ENCODE assay signal across 11 cellular contexts in the genomic region with DNA sequence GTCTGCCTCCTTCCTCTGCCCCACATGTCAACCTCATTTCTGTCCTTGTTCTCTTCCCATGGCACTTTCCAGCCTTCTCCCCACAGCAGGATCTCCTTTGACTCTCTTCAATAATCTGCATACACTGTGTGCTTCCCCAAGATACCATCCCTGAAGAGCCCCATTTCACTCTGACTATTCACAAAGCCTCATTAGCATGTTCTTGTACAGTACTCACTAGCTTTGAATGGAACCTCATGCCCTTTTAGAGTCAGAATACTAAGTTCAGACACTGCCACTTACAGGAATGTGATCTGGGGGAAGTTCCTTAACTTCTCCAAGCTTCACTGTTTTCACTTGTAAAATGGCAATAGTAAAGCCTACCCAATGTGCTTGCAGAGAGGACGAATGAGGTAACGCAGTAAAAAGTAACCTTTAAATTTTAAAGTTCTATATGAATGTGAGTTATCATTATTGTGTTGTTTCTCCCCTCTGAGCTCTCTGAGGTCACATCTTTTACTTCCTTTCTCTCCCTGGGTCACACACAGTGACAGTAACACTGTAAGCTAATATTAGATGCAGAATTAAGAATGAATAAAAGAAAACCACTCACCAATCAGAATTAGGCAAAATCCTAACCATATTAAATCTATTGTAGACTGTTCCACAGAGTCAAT.
DNase-seq lines count a peak whose midpoint lies in the region; ATAC-seq, FAIRE-seq and TF ChIP-seq lines count a peak whose summit lies in the region.
"Had no signal": no experiment of that assay in that cellular context is flagged by ENCODE, and none has a peak within 500 bp of the region (broad histone marks: within the 10 kb centered on the region; RNA-seq: fewer than 3 reads in every experiment).

No MANE protein-coding gene starts in this region.

- no peak overlapping the region for H3K4me3 Mint-ChIP-seq in type B pancreatic cell

- no TSS peak for BruUV-seq in GM12878 (replicated peaks; lab: Mats Ljungman, UMichigan)

- no peak overlapping the region for H2AFZ ChIP-seq in GM12878 (ENCODE audit: control insufficient read depth, low read depth, low read length)

- H3K4me1 Mint-ChIP-seq in type B pancreatic cell (ENCODE audit: unreplicated experiment): peaks cover under 1% of the 10 kb centered on the region

- intact Hi-C loops in GM12878 (cut with micrococcal nuclease; ENCODE audit: unreplicated experiment): loop anchor here (5.0 kb wide), 1 partner anchor 100 kb away; no protein-coding TSS in a partner anchor

- H3K27me3 Mint-ChIP-seq in type B pancreatic cell: peaks cover 6% of the 10 kb centered on the region

- no peak overlapping the region for H3K27ac Mint-ChIP-seq in type B pancreatic cell

- H3K9me3 Mint-ChIP-seq in type B pancreatic cell: peaks cover 2% of the 10 kb centered on the region

- H3K4me1 ChIP-seq in A549 (peaks cover 26% of the 10 kb centered on the region), GM12878 (ENCODE audit: control insufficient read depth, insufficient read depth, low read length) (peaks cover 4% of the 10 kb centered on the region; the same call in 1 of the 2 replicates)

- H3K9me3 ChIP-seq in A549 (no peaks in the 10 kb centered on the region), GM12878 (replicated peaks; ENCODE audit: control insufficient read depth, insufficient read depth, low read length) (no peaks in the 10 kb centered on the region)
- H3K9me3 ChIP-seq: esophagus squamous epithelium had no signal

- in situ Hi-C loops in GM12878 (cut with MboI): no loop called here

- H3K27ac ChIP-seq in A549: peak overlapping the region; percentile 17 to 60; a peak in 3 of 6 replicates
- H3K27ac ChIP-seq in GM12878 (ENCODE audit: control insufficient read depth, insufficient read depth): no peak overlapping the region
- H3K27ac ChIP-seq: esophagus squamous epithelium had no signal

- H3K36me3 Mint-ChIP-seq in type B pancreatic cell: no peaks in the 10 kb centered on the region

- no peak overlapping the region for H3K9ac ChIP-seq in GM12878 (ENCODE audit: control insufficient read depth, insufficient read depth, low read length)

- TF ChIP-seq CTCF in A549 (IDR thresholded peaks at IDR 0.05) (no peak), GM12878 (IDR thresholded peaks at IDR 0.05 in 2 of 3, conservative IDR thresholded peaks at IDR 0.05 in 1 of 3; ENCODE audit: control insufficient read depth in 2 of 3, extremely low read depth in 1 of 3, insufficient read depth in 1 of 3, low read depth in 3 of 3, low read length in 3 of 3) (no peak), type B pancreatic cell (conservative IDR thresholded peaks at IDR 0.05) (no peak)

- TF ChIP-seq POLR2A in A549 (IDR thresholded peaks at IDR 0.05; ENCODE audit: low read length) (no peak), GM12878 (IDR thresholded peaks at IDR 0.05; ENCODE audit: low read depth, low read length) (no peak)

- ATAC-seq in A549 (no peak), GM18868 (IDR thresholded peaks at IDR 0.05; ENCODE audit: unreplicated experiment) (peak; percentile 51), HG03175 (IDR thresholded peaks at IDR 0.05; ENCODE audit: unreplicated experiment) (peak; percentile 39), GM12878 (peak; percentile 67)

- RAD21 ChIA-PET in GM12878 (lab: Charles Lee; ENCODE audit: unreplicated experiment): interaction anchor here (0.5 to 0.7 kb wide), 2 partner anchors 10 to 121 kb away, joined by 3 read pairs; no protein-coding TSS in a partner anchor

- FAIRE-seq in A549 (lab: Jason Lieb, UNC) (no peak), GM12878 (lab: Jason Lieb, UNC) (peak; percentile 52), frontal cortex (lab: Jason Lieb, UNC) (no peak)

- CTCF ChIA-PET in A549 (lab: Yijun Ruan, JAX) (interaction anchor here (0.9 to 2.7 kb wide), 5 partner anchors 66 to 103 kb away, joined by 3 to 10 read pairs (median 4); no protein-coding TSS in a partner anchor), GM12878 (lab: Yijun Ruan, JAX) (no interaction called here)

- H3K4me3 ChIP-seq in A549: no peak overlapping the region
- 0 out of 2 replicates have a peak overlapping the region, but pooled peaks have one; percentile 15 for H3K4me3 ChIP-seq in GM12878
- H3K4me3 ChIP-seq in H7 (ENCODE audit: insufficient read depth, low read depth, low read length): no peak overlapping the region
- H3K4me3 ChIP-seq: esophagus squamous epithelium had no signal

- no peaks in the 10 kb centered on the region for H3K27me3 ChIP-seq in GM12878 (replicated peaks in 1 of 2; ENCODE audit: control insufficient read depth in 2 of 2, insufficient read depth in 2 of 2, low read length in 1 of 2)
- no peaks in the 10 kb centered on the region for H3K27me3 ChIP-seq in H7 (ENCODE audit: control insufficient read depth, insufficient read depth, low read length)

- POLR2A ChIA-PET in A549 (lab: Yijun Ruan, JAX) (no interaction called here), GM12878 (lab: Charles Lee) (no interaction called here)

- H4K20me1 ChIP-seq in GM12878 (ENCODE audit: control insufficient read depth, insufficient read depth): no peaks in the 10 kb centered on the region

- SMC1A ChIA-PET in GM12878 (lab: Charles Lee; ENCODE audit: uncharacterized antibody, unreplicated experiment): no interaction called here

- no peak for DNase-seq in A549 (ENCODE audit: low read depth in 1 of 2, low spot score in 1 of 2)
- DNase-seq in GM12878 (ENCODE audit: low read depth, low spot score): no peak
- DNase-seq in frontal cortex (ENCODE audit: low spot score in 2 of 2): no peak
- no peak for DNase-seq in H7
- DNase-seq in type B pancreatic cell (ENCODE audit: extremely low spot score, unreplicated experiment): no peak
- DNase-seq in NCI-H2171 treated with DMSO at 0.1 percent for 48 hours (lab: John Stamatoyannopoulos, UW): no peak
- DNase-seq: esophagus squamous epithelium, NCI-H774, right cardiac atrium had no signal

- 81% methylated on average over 2 of the region's 2 CpGs for WGBS in A549 (ENCODE audit: missing lambda C conversion rate)
- WGBS in GM12878 (ENCODE audit: insufficient coverage, insufficient replicate concordance, low lambda C conversion rate, missing lambda C conversion rate): 2% methylated on average over 2 of the region's 2 CpGs

- no peaks in the 10 kb centered on the region for H3K36me3 ChIP-seq in GM12878 (ENCODE audit: control insufficient read depth in 2 of 2, insufficient read depth in 2 of 2, low read length in 1 of 2)
- no peaks in the 10 kb centered on the region for H3K36me3 ChIP-seq in H7 (replicated peaks; ENCODE audit: control insufficient read depth, insufficient read depth, low read length)
- H3K36me3 ChIP-seq: esophagus squamous epithelium had no signal

- H3K4me2 ChIP-seq in A549 (peak overlapping the region; percentile 34; the same call in 2 of the 3 replicates), GM12878 (ENCODE audit: control insufficient read depth, insufficient read depth) (no peak overlapping the region)

- TF ChIP-seq EP300 in A549 (IDR thresholded peaks at IDR 0.05): no peak
- TF ChIP-seq EP300 in GM12878 (IDR thresholded peaks at IDR 0.05; ENCODE audit: borderline replicate concordance in 1 of 2, control insufficient read depth in 1 of 2, low read depth in 2 of 2, low read length in 2 of 2): no peak

- no peak for TF ChIP-seq RAD21 in A549 (conservative IDR thresholded peaks at IDR 0.05 in 1 of 2, IDR thresholded peaks at IDR 0.05 in 1 of 2)
- TF ChIP-seq RAD21 in GM12878 (IDR thresholded peaks at IDR 0.05; ENCODE audit: insufficient read depth, low read depth, low read length): no peak

- no peaks in the 10 kb centered on the region for H3K79me2 ChIP-seq in GM12878 (ENCODE audit: control insufficient read depth, insufficient read depth, low read length)

TF ChIP-seq in A549, 52 proteins besides CTCF, POLR2A, EP300 and RAD21 (continues in another document):
- TF ChIP-seq SMC3 (IDR thresholded peaks at IDR 0.05): no peak
- no peak for TF ChIP-seq CBX2 (IDR thresholded peaks at IDR 0.05; ENCODE audit: borderline replicate concordance, low read depth)
- no peak for TF ChIP-seq POLR2AphosphoS2 (conservative IDR thresholded peaks at IDR 0.05; ENCODE audit: low read length)
- no peak for TF ChIP-seq ZFP36 (IDR thresholded peaks at IDR 0.05; ENCODE audit: borderline replicate concordance, partially characterized antibody)
- no peak for TF ChIP-seq EHMT2 (IDR thresholded peaks at IDR 0.05; ENCODE audit: low read depth)
- TF ChIP-seq CBX8 (IDR thresholded peaks at IDR 0.05): no peak
- no peak for TF ChIP-seq HEYL (CRISPR knock-in tag; IDR thresholded peaks at IDR 0.05)
- TF ChIP-seq PHF8 (IDR thresholded peaks at IDR 0.05; ENCODE audit: borderline replicate concordance, low read depth): no peak
- TF ChIP-seq JUNB (IDR thresholded peaks at IDR 0.05): no peak
- TF ChIP-seq, protein P1, sequence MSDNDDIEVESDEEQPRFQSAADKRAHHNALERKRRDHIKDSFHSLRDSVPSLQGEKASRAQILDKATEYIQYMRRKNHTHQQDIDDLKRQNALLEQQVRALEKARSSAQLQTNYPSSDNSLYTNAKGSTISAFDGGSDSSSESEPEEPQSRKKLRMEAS (IDR thresholded peaks at IDR 0.05): no peak
- TF ChIP-seq TFCP2L1 (CRISPR knock-in tag; IDR thresholded peaks at IDR 0.05): no peak
- no peak for TF ChIP-seq CEBPB (IDR thresholded peaks at IDR 0.05)
- no peak for TF ChIP-seq CHD4 (IDR thresholded peaks at IDR 0.05; ENCODE audit: borderline replicate concordance)

TF ChIP-seq in GM12878, 131 proteins besides CTCF, POLR2A, EP300 and RAD21:
- TF ChIP-seq YY1 (IDR thresholded peaks at IDR 0.05; ENCODE audit: low read depth, low read length): no peak
- TF ChIP-seq DPF2 (IDR thresholded peaks at IDR 0.05): no peak
- TF ChIP-seq SRF (IDR thresholded peaks at IDR 0.05; ENCODE audit: low read depth in 2 of 2, low read length in 2 of 2): no peak
- no peak for TF ChIP-seq ZNF24 (IDR thresholded peaks at IDR 0.05)
- TF ChIP-seq BACH1 (IDR thresholded peaks at IDR 0.05; ENCODE audit: borderline replicate concordance): no peak
- TF ChIP-seq, protein P2, sequence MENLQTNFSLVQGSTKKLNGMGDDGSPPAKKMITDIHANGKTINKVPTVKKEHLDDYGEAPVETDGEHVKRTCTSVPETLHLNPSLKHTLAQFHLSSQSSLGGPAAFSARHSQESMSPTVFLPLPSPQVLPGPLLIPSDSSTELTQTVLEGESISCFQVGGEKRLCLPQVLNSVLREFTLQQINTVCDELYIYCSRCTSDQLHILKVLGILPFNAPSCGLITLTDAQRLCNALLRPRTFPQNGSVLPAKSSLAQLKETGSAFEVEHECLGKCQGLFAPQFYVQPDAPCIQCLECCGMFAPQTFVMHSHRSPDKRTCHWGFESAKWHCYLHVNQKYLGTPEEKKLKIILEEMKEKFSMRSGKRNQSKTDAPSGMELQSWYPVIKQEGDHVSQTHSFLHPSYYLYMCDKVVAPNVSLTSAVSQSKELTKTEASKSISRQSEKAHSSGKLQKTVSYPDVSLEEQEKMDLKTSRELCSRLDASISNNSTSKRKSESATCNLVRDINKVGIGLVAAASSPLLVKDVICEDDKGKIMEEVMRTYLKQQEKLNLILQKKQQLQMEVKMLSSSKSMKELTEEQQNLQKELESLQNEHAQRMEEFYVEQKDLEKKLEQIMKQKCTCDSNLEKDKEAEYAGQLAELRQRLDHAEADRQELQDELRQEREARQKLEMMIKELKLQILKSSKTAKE (IDR thresholded peaks at IDR 0.05; ENCODE audit: low read depth, poor library complexity, severe bottlenecking): no peak

Comparison
In these comparisons a context has a peak if more than half of its experiments do, and no peak if none do; other contexts are left out.
1. ATAC-seq: peak in GM18868 (single experiment), HG03175 (single experiment) and GM12878 (single experiment); none in A549 (0 of 2).